10 cellular contexts compared by ENCODE assay signal in the genomic region with DNA sequence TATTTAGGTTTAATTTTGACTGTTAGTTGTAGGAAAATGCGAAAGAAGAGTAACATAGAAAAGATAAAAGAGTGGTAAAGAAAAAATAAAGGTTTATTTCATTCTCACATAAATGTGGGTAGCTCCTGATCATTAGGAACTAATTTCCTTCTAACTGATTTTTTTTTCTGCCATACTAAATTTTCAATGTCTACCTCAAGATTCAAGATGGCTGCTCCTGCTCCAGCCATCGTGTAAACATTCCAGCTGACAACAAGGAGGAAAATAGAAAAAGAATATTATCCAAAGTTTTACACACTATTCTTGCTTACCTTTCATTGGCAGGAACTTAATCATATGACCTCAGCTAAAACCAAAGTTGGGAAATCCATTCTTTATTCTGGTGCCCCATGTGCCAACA.
"Had no signal": no experiment of that assay in that cellular context is flagged by ENCODE, and none has a peak within 500 bp of the region (broad histone marks: within the 10 kb centered on the region; RNA-seq: fewer than 3 reads in every experiment).

No MANE protein-coding gene starts in this region.

- H2AFZ ChIP-seq: GM23248, GM23338 had no signal

- FAIRE-seq: H54 had no signal

- ATAC-seq: GM23338, HCT116 had no signal

- H3K4me2 ChIP-seq: GM23338 had no signal

- H3K9ac ChIP-seq: GM23248 had no signal

- H3K9me3 ChIP-seq: HAP-1 had no signal

- H3K4me1 ChIP-seq: HAP-1 had no signal

- DNase-seq: GM23248, GOT3, H7, H9, HCEC 1CT, HFFc6 had no signal

- H3K36me3 ChIP-seq: HAP-1 had no signal

- H3K27ac ChIP-seq: GM23248 had no signal

- H3K4me3 ChIP-seq: GM23248, GM23338, HAP-1 had no signal
